ENCODE assay signal across 8 cellular contexts in the genomic region with DNA sequence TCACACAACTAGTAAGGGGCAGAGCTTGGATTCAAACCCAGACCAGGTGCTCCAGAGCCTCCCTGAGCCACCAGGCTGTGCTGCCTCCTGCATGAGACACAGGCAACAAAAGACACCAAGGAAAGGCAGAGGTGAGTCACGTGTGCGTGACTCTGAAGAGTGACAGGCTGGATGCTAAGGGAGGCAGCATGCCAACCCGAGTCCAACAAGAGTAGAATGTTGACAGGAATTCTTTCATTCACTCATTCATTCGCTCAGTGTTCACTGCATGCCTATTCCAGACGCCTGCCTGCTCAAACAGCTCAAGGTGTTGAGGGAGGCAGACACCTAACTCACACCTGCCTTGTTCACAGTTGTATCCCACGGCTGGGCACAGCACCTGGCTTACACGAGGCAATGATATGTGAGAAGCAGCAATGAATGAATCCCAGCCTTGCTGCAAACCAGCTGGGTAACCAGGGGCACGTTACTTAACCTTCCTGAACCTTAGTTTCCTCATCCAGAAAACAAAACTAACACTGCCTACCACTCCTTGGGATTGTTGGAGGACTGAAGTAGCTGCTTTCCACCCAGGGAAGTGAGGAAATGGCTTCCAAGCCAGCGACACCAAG.
A peak's percentile ranks its signal among the peaks of the same experiment; 100 is the strongest.
DNase-seq lines count a peak whose midpoint lies in the region; ATAC-seq and TF ChIP-seq lines count a peak whose summit lies in the region.

No MANE protein-coding gene starts in this region.

- H3K27ac Mint-ChIP-seq in neural progenitor cell: no peak overlapping the region

- peaks cover 4% of the 10 kb centered on the region for H3K36me3 Mint-ChIP-seq in neural progenitor cell

- no peaks in the 10 kb centered on the region for H3F3A ChIP-seq in neural progenitor cell (ENCODE audit: low read depth)

- H3K27me3 Mint-ChIP-seq in neural progenitor cell (ENCODE audit: insufficient read depth, low read depth): peaks cover 9% of the 10 kb centered on the region

- H3K4me1 ChIP-seq in adipocyte (ENCODE audit: control insufficient read depth, insufficient read depth, low read length) (peaks cover 69% of the 10 kb centered on the region), left lung (peaks cover 69 to 94% of the 10 kb centered on the region in 2 donors), neural progenitor cell (no peaks in the 10 kb centered on the region)

- peaks cover 74% of the 10 kb centered on the region for H3K79me2 ChIP-seq in neural progenitor cell (ENCODE audit: low read depth)

- no peak overlapping the region for H3K4me3 Mint-ChIP-seq in neural progenitor cell

- in situ Hi-C loops in ACHN (cut with HindIII; ENCODE audit: low pct_ligation_motif_present, low pct_unique_long_range_greater_than_20kb, low sequenced_read_pairs): no loop called here

- peak overlapping the region; percentile 91 to 92 for H3K27ac ChIP-seq in left lung
- no peak overlapping the region for H3K27ac ChIP-seq in neural progenitor cell

- H3K27me3 ChIP-seq in adipocyte (replicated peaks; ENCODE audit: control insufficient read depth, insufficient read depth, low read length): no peaks in the 10 kb centered on the region
- H3K27me3 ChIP-seq in left lung: no peaks in the 10 kb centered on the region
- no peaks in the 10 kb centered on the region for H3K27me3 ChIP-seq in neural progenitor cell

- no peak overlapping the region for H2AFZ ChIP-seq in neural progenitor cell (replicated peaks)

- H3K9me3 Mint-ChIP-seq in neural progenitor cell: no peaks in the 10 kb centered on the region

- peak overlapping the region; percentile 41 for H3K4me3 ChIP-seq in adipocyte (ENCODE audit: low read length)
- peak overlapping the region in 1 of 2 donors; percentile 4 for H3K4me3 ChIP-seq in left lung
- H3K4me3 ChIP-seq in neural progenitor cell: no peak overlapping the region

- DNase-seq in ACHN (peak; percentile 33), adipocyte (ENCODE audit: low read depth) (no peak), left lung (no peak), pons (ENCODE audit: low spot score) (no peak), retina (no peak), neural progenitor cell (ENCODE audit: low spot score) (no peak)

- H3K4me2 ChIP-seq in neural progenitor cell: no peak overlapping the region

- no peak for TF ChIP-seq CTCF in left lung (IDR thresholded peaks at IDR 0.05)
- no peak for TF ChIP-seq CTCF in neural progenitor cell (IDR thresholded peaks at IDR 0.05)

- no peaks in the 10 kb centered on the region for H3K9me3 ChIP-seq in adipocyte (ENCODE audit: control insufficient read depth, low read length)
- no peaks in the 10 kb centered on the region for H3K9me3 ChIP-seq in left lung
- no peaks in the 10 kb centered on the region for H3K9me3 ChIP-seq in neural progenitor cell (ENCODE audit: low read depth)

- H4K20me1 ChIP-seq in neural progenitor cell (ENCODE audit: low read depth): peaks cover 65% of the 10 kb centered on the region

- H3K9ac ChIP-seq in adipocyte (ENCODE audit: low read length) (peak overlapping the region; percentile 53), neural progenitor cell (no peak overlapping the region)

- H3K4me1 Mint-ChIP-seq in neural progenitor cell: peaks cover 51% of the 10 kb centered on the region

- H3K36me3 ChIP-seq in adipocyte (ENCODE audit: control insufficient read depth, insufficient read depth, low read length, severe bottlenecking) (no peaks in the 10 kb centered on the region), left lung (no peaks in the 10 kb centered on the region), neural progenitor cell (no peaks in the 10 kb centered on the region)

- intact Hi-C loops in left lung (cut with DNase I): no loop called here

- ATAC-seq in GM21717 (IDR thresholded peaks at IDR 0.05; ENCODE audit: unreplicated experiment) (peak; percentile 18), left lung (no peak), GM19397 (IDR thresholded peaks at IDR 0.05; ENCODE audit: unreplicated experiment) (no peak)
